In genomic region chr12:54497883-54498282, GRCh38 we compare ENCODE assay signal across 1 cellular context.
TF ChIP-seq lines count a peak whose summit lies in the region.

No MANE protein-coding gene starts in this region.

TF ChIP-seq in SK-N-SH, 30 proteins besides CTCF, POLR2A, EP300 and RAD21 (continued from another document):
- TF ChIP-seq IRF3 (IDR thresholded peaks at IDR 0.05; ENCODE audit: low read depth, low read length) (no peak), POLR2AphosphoS5 (IDR thresholded peaks at IDR 0.05; ENCODE audit: low read depth, low read length) (no peak), JUND (IDR thresholded peaks at IDR 0.05) (no peak)
